Comparison of ENCODE assay signal across 31 cellular contexts in the genomic region with DNA sequence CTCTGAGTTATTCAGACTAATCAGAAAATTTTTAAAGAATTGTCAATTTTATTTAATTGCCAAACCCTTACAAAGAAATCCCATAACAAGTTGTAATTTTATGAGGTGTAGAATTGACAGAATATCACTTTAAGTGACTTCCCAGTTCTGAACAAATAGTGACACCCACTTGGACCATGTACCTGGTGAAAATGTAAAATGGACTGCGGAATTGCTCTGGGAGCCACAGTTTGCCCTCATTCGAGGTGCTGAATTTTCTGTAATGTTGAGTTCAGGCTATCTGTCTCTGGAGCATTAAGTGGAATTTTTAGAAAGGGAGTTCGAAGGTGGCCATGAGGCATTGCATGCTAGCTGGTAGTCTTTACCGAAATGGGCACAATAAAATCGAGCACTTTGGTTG. TPM values are rescaled to one million over a fixed set of nuclear protein-coding genes. Genes with fewer than 3 reads are reported as not detected.
"Had no signal": no experiment of that assay in that cellular context is flagged by ENCODE, and none has a peak within 500 bp of the region (broad histone marks: within the 10 kb centered on the region; RNA-seq: fewer than 3 reads in every experiment).

No MANE protein-coding gene starts in this region.

- DNase-seq: cerebellar nuclear complex; cortex of kidney; effector CD4-positive, alpha-beta T cell; foreskin fibroblast; gastrocnemius medialis; heart right ventricle; hippocampal formation; immature natural killer cell; islet precursor cell; kidney glomerular epithelial cell; left colon; left ventricle myocardium superior; mucosa of descending colon; naive B cell; sigmoid colon; stimulated activated CD4-positive, alpha-beta T cell treated with anti-CD3 and anti-CD28 coated beads, Interleukin-4, amount 100 ng/mL, for 4 hours; stimulated activated naive CD8-positive, alpha-beta T cell treated with anti-CD3 and anti-CD28 coated beads, Interleukin-15, Interleukin-2, amounts not matched to agents 100 U/mL and 50 U/mL, for 24 hours; upper lobe of left lung had no signal

- H3K27ac Mint-ChIP-seq: immature natural killer cell; memory B cell; mesothelial cell of epicardium; naive B cell; natural killer cell treated with Interleukin-12 subunit alpha and Interleukin-12 subunit beta and Interleukin-15 and Interleukin-18, amount 100 ng/mL, for 72 hours; neural progenitor cell; progenitor cell of endocrine pancreas; stimulated activated memory B cell treated with anti-CD40 and anti-IgM and Interleukin-4, amounts not matched to agents 10 μg/mL and 1 μg/mL and 100 μg/mL, for 72 hours had no signal

- H3K9me3 ChIP-seq: gastrocnemius medialis, heart right ventricle, mucosa of descending colon, sigmoid colon, thoracic aorta, tibial nerve, upper lobe of left lung had no signal

- H3K27ac ChIP-seq: gastrocnemius medialis, heart right ventricle, neural progenitor cell, parathyroid adenoma, thoracic aorta, tibial nerve, upper lobe of left lung had no signal

- H3K27me3 ChIP-seq: sigmoid colon had no signal

- ATAC-seq: esophagus mucosa; gastrocnemius medialis; heart right ventricle; left colon; left ventricle myocardium superior; mucosa of descending colon; natural killer cell treated with Interleukin-12 subunit alpha and Interleukin-12 subunit beta and Interleukin-15 and Interleukin-18, amount 100 ng/mL, for 72 hours; stimulated activated memory B cell treated with anti-CD40 and anti-IgM and Interleukin-4, amounts not matched to agents 10 μg/mL and 1 μg/mL and 100 μg/mL, for 72 hours; stimulated activated naive CD8-positive, alpha-beta T cell treated with anti-CD3 and anti-CD28 coated beads, Interleukin-15, Interleukin-2, amounts not matched to agents 100 U/mL and 50 U/mL, for 24 hours had no signal

- H3K36me3 Mint-ChIP-seq: immature natural killer cell; memory B cell; mesothelial cell of epicardium; naive B cell; natural killer cell treated with Interleukin-12 subunit alpha and Interleukin-12 subunit beta and Interleukin-15 and Interleukin-18, amount 100 ng/mL, for 72 hours; neural progenitor cell; stimulated activated memory B cell treated with anti-CD40 and anti-IgM and Interleukin-4, amounts not matched to agents 10 μg/mL and 1 μg/mL and 100 μg/mL, for 72 hours had no signal

- H3K36me3 ChIP-seq: gastrocnemius medialis, heart right ventricle, neural progenitor cell, sigmoid colon, thoracic aorta, tibial nerve, upper lobe of left lung had no signal

- H3K4me3 Mint-ChIP-seq: immature natural killer cell; memory B cell; mesothelial cell of epicardium; naive B cell; natural killer cell treated with Interleukin-12 subunit alpha and Interleukin-12 subunit beta and Interleukin-15 and Interleukin-18, amount 100 ng/mL, for 72 hours; neural progenitor cell; stimulated activated memory B cell treated with anti-CD40 and anti-IgM and Interleukin-4, amounts not matched to agents 10 μg/mL and 1 μg/mL and 100 μg/mL, for 72 hours had no signal

- H3K9me3 Mint-ChIP-seq: immature natural killer cell; memory B cell; mesothelial cell of epicardium; naive B cell; natural killer cell treated with Interleukin-12 subunit alpha and Interleukin-12 subunit beta and Interleukin-15 and Interleukin-18, amount 100 ng/mL, for 72 hours; neural progenitor cell; stimulated activated memory B cell treated with anti-CD40 and anti-IgM and Interleukin-4, amounts not matched to agents 10 μg/mL and 1 μg/mL and 100 μg/mL, for 72 hours had no signal

- H3K9ac ChIP-seq: neural progenitor cell, parathyroid adenoma had no signal

- H3K4me3 ChIP-seq: gastrocnemius medialis, heart right ventricle, lung, mucosa of descending colon, neural progenitor cell, sigmoid colon, thoracic aorta, tibial nerve, upper lobe of left lung had no signal

RNA-seq across cellular contexts. Expression of a gene that starts 5.1 kb away (rescaled TPM):
- total RNA-seq: dermis microvascular lymphatic vessel endothelial cell, osteoblast had no signal
